In the genomic region with DNA sequence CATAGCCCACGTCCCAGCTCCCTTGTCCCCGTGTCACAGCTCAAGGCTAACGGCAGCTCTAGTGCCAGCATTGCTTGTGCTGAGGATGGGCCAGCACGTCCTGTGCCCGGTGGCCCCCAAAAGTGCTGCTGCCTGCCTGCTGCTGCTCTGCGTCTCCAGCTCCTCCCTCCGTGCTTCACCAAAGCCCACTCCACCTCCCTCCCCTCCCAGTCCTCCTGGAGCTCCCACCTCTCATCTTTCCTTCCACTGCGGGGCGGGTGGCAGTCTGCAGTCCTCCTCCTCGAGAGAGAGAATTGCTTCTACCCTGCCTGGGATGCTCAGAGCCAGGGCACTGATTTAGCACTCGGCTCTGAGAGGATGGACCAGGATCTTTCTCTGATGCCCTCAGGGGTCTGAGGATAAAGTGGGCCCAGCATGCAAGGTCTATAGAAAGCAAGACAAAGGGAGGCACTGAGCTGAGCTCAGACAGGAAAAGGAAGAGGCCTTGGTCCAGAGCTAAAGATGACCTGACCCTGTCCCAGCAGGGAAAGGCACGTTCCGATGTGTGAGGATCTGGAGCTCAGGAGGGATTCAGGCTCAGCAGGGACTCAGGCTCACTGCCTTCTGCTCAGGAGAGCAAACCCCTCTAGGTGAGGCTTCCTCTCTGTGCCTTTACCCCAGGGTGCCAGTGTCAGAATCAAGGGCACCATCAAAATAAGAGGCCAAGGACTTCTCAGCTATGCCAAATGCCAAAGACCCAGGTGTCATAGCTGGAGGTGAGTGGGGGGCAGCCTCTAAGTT, we compare ENCODE assay signal across 1 cellular context.
TF ChIP-seq lines count a peak whose summit lies in the region.

No MANE protein-coding gene starts in this region.

TF ChIP-seq in HepG2, 621 proteins besides CTCF, POLR2A, EP300 and RAD21 (continued from another document):
- TF ChIP-seq ZNF569 (CRISPR knock-in tag; IDR thresholded peaks at IDR 0.05; ENCODE audit: borderline replicate concordance): no peak
- TF ChIP-seq EEA1 (CRISPR knock-in tag; IDR thresholded peaks at IDR 0.05; ENCODE audit: borderline replicate concordance): no peak
- no peak for TF ChIP-seq FOSL1 (CRISPR knock-in tag; IDR thresholded peaks at IDR 0.05; ENCODE audit: borderline replicate concordance)
- TF ChIP-seq NFATC3 (CRISPR knock-in tag; IDR thresholded peaks at IDR 0.05): no peak
- TF ChIP-seq GTF2F1 (IDR thresholded peaks at IDR 0.05; ENCODE audit: low read length): no peak
- TF ChIP-seq ZNF143 (CRISPR knock-in tag; IDR thresholded peaks at IDR 0.05): no peak
- no peak for TF ChIP-seq FLYWCH1 (CRISPR knock-in tag; IDR thresholded peaks at IDR 0.05)
- TF ChIP-seq ETV5 (CRISPR knock-in tag; IDR thresholded peaks at IDR 0.05; ENCODE audit: borderline replicate concordance): no peak
- TF ChIP-seq ZSCAN22 (CRISPR knock-in tag; IDR thresholded peaks at IDR 0.05): no peak
- no peak for TF ChIP-seq ZBTB1 (CRISPR knock-in tag; IDR thresholded peaks at IDR 0.05; ENCODE audit: borderline replicate concordance)
- TF ChIP-seq ZBTB7B (CRISPR knock-in tag; IDR thresholded peaks at IDR 0.05): no peak
